Comparison of ENCODE assay signal across 8 cellular contexts in the genomic region with DNA sequence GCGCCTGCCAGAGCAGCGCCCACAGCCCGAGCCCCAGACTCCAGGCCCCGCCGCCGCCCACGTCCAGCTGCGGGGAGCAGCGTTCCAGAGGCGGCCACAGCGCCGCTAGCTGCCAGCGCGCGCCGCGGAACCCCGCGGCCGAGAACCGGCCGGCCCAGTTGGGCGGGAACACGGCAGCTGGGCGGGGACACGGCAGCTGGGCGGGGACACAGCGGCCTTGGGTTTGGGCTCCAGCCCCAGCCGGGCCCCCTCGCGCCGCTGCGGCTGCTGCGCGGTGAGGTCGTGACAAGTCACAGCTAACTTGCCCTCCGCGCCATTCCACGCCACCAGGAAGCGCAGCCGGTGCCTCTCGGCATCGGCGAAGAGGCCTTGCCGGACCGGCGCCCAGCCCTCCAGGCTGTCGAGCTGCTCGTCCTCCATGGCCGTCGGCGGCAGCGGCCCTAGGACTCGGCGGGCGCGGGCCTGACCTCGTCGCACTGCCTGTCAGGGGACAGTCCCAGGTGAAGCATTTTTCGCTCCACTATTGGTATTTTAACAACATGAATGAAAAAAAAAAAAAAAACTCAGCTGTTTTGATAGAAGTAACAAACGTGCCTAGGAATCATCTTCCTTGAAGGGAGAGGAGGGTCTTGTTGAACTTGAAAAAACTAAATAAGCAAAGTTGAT. TPM values are rescaled to one million over a fixed set of nuclear protein-coding genes. Genes with fewer than 3 reads are reported as not detected.
DNase-seq lines count a peak whose midpoint lies in the region; ATAC-seq and TF ChIP-seq lines count a peak whose summit lies in the region.
"Not testable (repeated sequence)": the region's sequence is repeated elsewhere in the genome, so short reads cannot be mapped to it uniquely, and the experiment has no call there.

No MANE protein-coding gene starts in this region.

- H4K20me1 ChIP-seq in OCI-LY3 (ENCODE audit: insufficient read depth, low read length), result not testable (repeated sequence)

- H3K9me3 ChIP-seq in OCI-LY3 (ENCODE audit: insufficient read depth, low read length); endodermal cell (ENCODE audit: control insufficient read depth, low read length); lung (ENCODE audit: control insufficient read depth in 2 of 2, insufficient read depth in 1 of 2, low read length in 1 of 2); vagina: not testable (repeated sequence)

- peak overlapping the region; percentile 56; the same call in 1 of the 2 replicates for H3K9ac ChIP-seq in OCI-LY3 (ENCODE audit: low read length)
- not testable (repeated sequence) for H3K9ac ChIP-seq in endodermal cell (ENCODE audit: extremely low read depth, low read length, poor library complexity, severe bottlenecking)

- H3K27me3 Mint-ChIP-seq in endodermal cell (ENCODE audit: insufficient read depth), result not testable (repeated sequence)

- DNase-seq in activated T-cell treated with anti-CD3 and anti-CD28 coated beads for 48 hours (ENCODE audit: low read depth) (peak; percentile 43), endodermal cell (peak; percentile 54), lung (ENCODE audit: low spot score) (peak; percentile 42)
- DNase-seq in stimulated activated CD4-positive, alpha-beta T cell treated with anti-CD3 and anti-CD28 coated beads, Interleukin-12 subunit alpha, Interleukin-12 subunit beta, amount 100 ng/mL, for 24 hours (ENCODE audit: low read depth in 2 of 2), result peak; percentile 14 to 24
- DNase-seq in vagina (ENCODE audit: extremely low spot score in 2 of 2), result not testable (repeated sequence)

- WGBS in endodermal cell (ENCODE audit: insufficient coverage in 1 of 2, insufficient read length in 1 of 2), 2 experiments, result 10% methylated on average over 12 of the region's 61 CpGs; no CpG with 5 or more reads in 1 of the 2 experiments
- WGBS in lung, 2 donors, result 0% methylated on average over 5 to 30 of the region's 61 CpGs

- peak in 1 of 2 donors; percentile 52 for TF ChIP-seq POLR2A in vagina (IDR thresholded peaks at IDR 0.05)

- H3K27ac Mint-ChIP-seq in endodermal cell, result not testable (repeated sequence)

- H3K4me2 ChIP-seq in OCI-LY3 (ENCODE audit: low read length), result peak overlapping the region; percentile 51

- H2AFZ ChIP-seq in OCI-LY3 (ENCODE audit: low read depth, low read length), result not testable (repeated sequence)

- not testable (repeated sequence) for TF ChIP-seq CTCF in OCI-LY3 (IDR thresholded peaks at IDR 0.05; ENCODE audit: low read depth, low read length); endodermal cell (conservative IDR thresholded peaks at IDR 0.05); lung (IDR thresholded peaks at IDR 0.05; ENCODE audit: control extremely low read depth, extremely low read depth); vagina (IDR thresholded peaks at IDR 0.05)

- not testable (repeated sequence) for H3K4me1 Mint-ChIP-seq in endodermal cell

- H3K36me3 Mint-ChIP-seq in endodermal cell (ENCODE audit: low read depth), result not testable (repeated sequence)

- intact Hi-C loops in vagina (cut with DNase I), result not testable (repeated sequence)

- not testable (repeated sequence) for H3K79me2 ChIP-seq in OCI-LY3 (ENCODE audit: low read length)

- H3K4me1 ChIP-seq in OCI-LY3 (ENCODE audit: low read length); endodermal cell (ENCODE audit: control insufficient read depth, insufficient read depth, low read length); lung (ENCODE audit: control insufficient read depth in 2 of 2, insufficient read depth in 2 of 2, low read length in 2 of 2); vagina: not testable (repeated sequence)

- not testable (repeated sequence) for H3K9me3 Mint-ChIP-seq in endodermal cell

- peak overlapping the region; percentile 40 for H3K4me3 Mint-ChIP-seq in endodermal cell

- ATAC-seq in GM18909 (IDR thresholded peaks at IDR 0.05; ENCODE audit: poor library complexity, unreplicated experiment) (peak; percentile 92), HG02938 (IDR thresholded peaks at IDR 0.05; ENCODE audit: unreplicated experiment) (peak; percentile 48), lung (ENCODE audit: insufficient read depth, low FRiP score) (peak; percentile 100)

- not testable (repeated sequence) for H3K36me3 ChIP-seq in OCI-LY3 (replicated peaks; ENCODE audit: low read depth, low read length); endodermal cell (ENCODE audit: control insufficient read depth, insufficient read depth, low read length); lung (ENCODE audit: control insufficient read depth in 2 of 2, insufficient read depth in 2 of 2, low read length in 2 of 2); vagina

- H3K4me3 ChIP-seq in OCI-LY3 (ENCODE audit: low read length) (peak overlapping the region; percentile 75), lung (peak overlapping the region; percentile 50), vagina (peak overlapping the region; percentile 43 to 51)
- H3K4me3 ChIP-seq in endodermal cell (ENCODE audit: low read length), result not testable (repeated sequence)

- H3K27me3 ChIP-seq in OCI-LY3 (ENCODE audit: low read depth, low read length); endodermal cell (ENCODE audit: control insufficient read depth, insufficient read depth, low read length, poor library complexity, severe bottlenecking); lung (ENCODE audit: control insufficient read depth, insufficient read depth); vagina: not testable (repeated sequence)

- not testable (repeated sequence) for H3K27ac ChIP-seq in OCI-LY3 (ENCODE audit: low read length); endodermal cell (ENCODE audit: low read depth, low read length)
- H3K27ac ChIP-seq in lung (ENCODE audit: low read depth in 1 of 2, low read length in 1 of 2) (peak overlapping the region; percentile 80 to 84), vagina (peak overlapping the region; percentile 80)

RNA-seq across cellular contexts. Expression of a gene that starts 56.6 kb away (rescaled TPM):
- 1 to 10 TPM; 1.1 to 3.7 TPM for total RNA-seq in endodermal cell
- 0.71 TPM for polyA plus RNA-seq in endodermal cell (2013, experiment 1 of 2)
- 2.0 TPM for polyA plus RNA-seq in endodermal cell (2013, experiment 2 of 2)
- total RNA-seq in lung, result 10 to 100 TPM; 11.1 to 19.0 TPM
- 10 to 100 TPM in 1 of 2 donors, 1 to 10 TPM in 1; 2.0 to 11.6 TPM for polyA plus RNA-seq in lung
- 13.8 TPM for total RNA-seq in vagina

Comparison
In these comparisons a context has a peak if more than half of its experiments do, and no peak if none do; other contexts are left out.
1. ATAC-seq: peak in every context shown above with its lines; median percentile 100 in lung; 92 in GM18909; 48 in HG02938.